In genomic region chr19:5114713-5115112, GRCh38 we compare ENCODE assay signal across 28 cellular contexts.
DNase-seq lines count a peak whose midpoint lies in the region; ATAC-seq and TF ChIP-seq lines count a peak whose summit lies in the region.
"Had no signal": no experiment of that assay in that cellular context is flagged by ENCODE, and none has a peak within 500 bp of the region (broad histone marks: within the 10 kb centered on the region; RNA-seq: fewer than 3 reads in every experiment).

No MANE protein-coding gene starts in this region.

- no peak for DNase-seq in SK-N-MC (ENCODE audit: low read depth, low spot score)
- no peak for DNase-seq in glutamatergic neuron
- peak; percentile 80 for DNase-seq in left lobe of liver (ENCODE audit: low spot score)
- no peak for DNase-seq in smooth muscle cell (lab: John Stamatoyannopoulos, UW; ENCODE audit: unreplicated experiment)
- no peak for DNase-seq in NCI-H2171 (lab: John Stamatoyannopoulos, UW)
- DNase-seq: activated CD4-positive, alpha-beta T cell treated with anti-CD3 and anti-CD28 coated beads, Interleukin-2, amount 50 U/mL, for 4 hours; activated CD4-positive, CD25-positive, alpha-beta regulatory T cell; activated naive CD4-positive, alpha-beta T cell treated with anti-CD3 and anti-CD28 coated beads for 36 hours; adrenal gland; brain microvascular endothelial cell; Calu3; DND-41; effector memory CD8-positive, alpha-beta T cell; HFFc6; mesendoderm; NCI-H1694; NCI-H526 treated with DMSO at 0.1 percent for 48 hours; occipital lobe; SJCRH30; stimulated activated CD4-positive, alpha-beta T cell treated with anti-CD3 and anti-CD28 coated beads, Interleukin-12 subunit alpha, Interleukin-12 subunit beta, amount 100 ng/mL, for 4 hours; stimulated activated CD4-positive, alpha-beta T cell treated with anti-CD3 and anti-CD28 coated beads, Interleukin-4, amount 100 ng/mL, for 24 hours; substantia nigra; T-cell had no signal

- H3K27ac ChIP-seq in SK-N-MC (0 out of 2 replicates have a peak overlapping the region, but pooled peaks have one; percentile 13), smooth muscle cell (ENCODE audit: low read depth) (peak overlapping the region; percentile 31)
- H3K27ac ChIP-seq: adrenal gland, brain microvascular endothelial cell, HL-60, SJCRH30 had no signal

- peaks cover 9% of the 10 kb centered on the region for H3K36me3 Mint-ChIP-seq in glutamatergic neuron (ENCODE audit: unreplicated experiment)

- peaks cover 44% of the 10 kb centered on the region for H4K20me1 ChIP-seq in smooth muscle cell (ENCODE audit: low read depth)

- TF ChIP-seq CTCF in glutamatergic neuron (IDR thresholded peaks at IDR 0.05; ENCODE audit: partially characterized antibody, unreplicated experiment) (no peak), smooth muscle cell (IDR thresholded peaks at IDR 0.05; ENCODE audit: borderline replicate concordance, insufficient read depth, poor library complexity, severe bottlenecking) (no peak)

- 82% methylated on average over 10 of the region's 10 CpGs for WGBS in smooth muscle cell (ENCODE audit: low lambda C conversion rate)

- H3K4me3 ChIP-seq in SK-N-MC (no peak overlapping the region), smooth muscle cell (no peak overlapping the region)
- H3K4me3 ChIP-seq: adrenal gland, coronary artery, SJCRH30 had no signal

- H3K4me3 Mint-ChIP-seq in glutamatergic neuron (ENCODE audit: unreplicated experiment), result no peak overlapping the region
- H3K4me3 Mint-ChIP-seq: activated naive CD4-positive, alpha-beta T cell treated with anti-CD3 and anti-CD28 coated beads for 36 hours; effector memory CD8-positive, alpha-beta T cell; HFFc6; stimulated activated effector memory CD8-positive, alpha-beta T cell treated with anti-CD3 and anti-CD28 coated beads, Interleukin-12 subunit alpha, Interleukin-12 subunit beta, amount 100 ng/mL, for 72 hours; T-cell had no signal

- peaks cover 28% of the 10 kb centered on the region for H3K27me3 Mint-ChIP-seq in glutamatergic neuron (ENCODE audit: unreplicated experiment)
- H3K27me3 Mint-ChIP-seq: effector memory CD8-positive, alpha-beta T cell; T-cell had no signal

- peaks cover 22% of the 10 kb centered on the region for H3K4me1 ChIP-seq in smooth muscle cell (ENCODE audit: low read depth)
- H3K4me1 ChIP-seq: SJCRH30 had no signal

- no peaks in the 10 kb centered on the region for H3F3A ChIP-seq in smooth muscle cell (ENCODE audit: low read depth)

- peaks cover 19% of the 10 kb centered on the region for H3K9me3 Mint-ChIP-seq in glutamatergic neuron (ENCODE audit: unreplicated experiment)
- H3K9me3 Mint-ChIP-seq: effector memory CD8-positive, alpha-beta T cell had no signal

- H3K9ac ChIP-seq in SK-N-MC (ENCODE audit: insufficient read length) (no peak overlapping the region), smooth muscle cell (ENCODE audit: low read depth) (no peak overlapping the region)

- peaks cover 31% of the 10 kb centered on the region for H3K4me1 Mint-ChIP-seq in glutamatergic neuron (ENCODE audit: low read depth, unreplicated experiment)
- H3K4me1 Mint-ChIP-seq: T-cell had no signal

- no peaks in the 10 kb centered on the region for H3K9me3 ChIP-seq in SK-N-MC (ENCODE audit: low read depth, low read length)
- no peaks in the 10 kb centered on the region for H3K9me3 ChIP-seq in smooth muscle cell (replicated peaks; ENCODE audit: low read depth)
- H3K9me3 ChIP-seq: adrenal gland had no signal

- H2AFZ ChIP-seq in smooth muscle cell (ENCODE audit: low read depth), result no peak overlapping the region

- peak overlapping the region; percentile 33 for H3K27ac Mint-ChIP-seq in glutamatergic neuron (ENCODE audit: unreplicated experiment)
- H3K27ac Mint-ChIP-seq: activated naive CD4-positive, alpha-beta T cell treated with anti-CD3 and anti-CD28 coated beads for 36 hours; HFFc6; T-cell had no signal

- no peaks in the 10 kb centered on the region for H3K79me2 ChIP-seq in smooth muscle cell (ENCODE audit: low read depth)

- H3K27me3 ChIP-seq in smooth muscle cell (ENCODE audit: low read depth), result no peaks in the 10 kb centered on the region
- H3K27me3 ChIP-seq: adrenal gland, brain microvascular endothelial cell, SJCRH30 had no signal

- H3K36me3 ChIP-seq in SK-N-MC (ENCODE audit: insufficient read depth, low read length) (no peaks in the 10 kb centered on the region; the same call in 1 of the 2 replicates), smooth muscle cell (ENCODE audit: low read depth) (no peaks in the 10 kb centered on the region)
- H3K36me3 ChIP-seq: brain microvascular endothelial cell, SJCRH30 had no signal

- no peak overlapping the region for H3K4me2 ChIP-seq in smooth muscle cell

- ATAC-seq in left lobe of liver (peak; percentile 78), GM21381 (IDR thresholded peaks at IDR 0.05; ENCODE audit: unreplicated experiment) (no peak), GM21723 (IDR thresholded peaks at IDR 0.05; ENCODE audit: unreplicated experiment) (no peak)
- ATAC-seq: effector memory CD8-positive, alpha-beta T cell; stimulated activated effector memory CD8-positive, alpha-beta T cell treated with anti-CD3 and anti-CD28 coated beads, Interleukin-12 subunit alpha, Interleukin-12 subunit beta, amount 100 ng/mL, for 72 hours; T-cell had no signal
